ENCODE assay signal across 8 cellular contexts in the genomic region with DNA sequence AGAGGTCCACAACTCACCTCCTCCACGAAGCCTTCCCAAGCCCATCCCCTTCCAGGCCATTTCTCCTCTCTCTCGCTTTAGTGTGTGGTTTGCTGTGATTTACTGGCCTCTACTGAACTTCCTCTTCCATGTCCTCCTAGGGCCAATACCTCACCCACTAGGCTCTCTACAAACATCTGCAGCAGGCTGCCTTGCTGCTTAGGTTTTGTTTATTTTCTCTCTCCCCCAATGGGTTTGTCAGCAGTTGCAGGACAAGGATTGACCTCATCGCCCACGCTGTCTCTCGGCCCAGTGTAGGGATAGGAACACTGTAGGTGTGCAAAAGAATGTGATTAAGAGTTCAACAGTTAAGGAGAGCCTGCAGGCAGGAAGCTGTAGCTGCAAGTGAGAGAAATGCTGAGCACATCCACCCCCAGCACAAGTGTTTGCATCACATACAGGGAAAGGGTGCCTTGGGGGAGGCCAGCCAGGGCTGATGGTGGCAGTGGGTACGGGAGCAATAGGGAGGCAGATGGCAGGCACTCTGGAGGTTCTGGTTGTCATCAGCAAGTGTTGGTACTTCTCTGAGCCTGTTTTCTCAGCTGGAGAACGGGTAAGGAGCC. TPM values are rescaled to one million over a fixed set of nuclear protein-coding genes. Genes with fewer than 3 reads are reported as not detected.
A peak's percentile ranks its signal among the peaks of the same experiment; 100 is the strongest.
DNase-seq lines count a peak whose midpoint lies in the region; ATAC-seq and TF ChIP-seq lines count a peak whose summit lies in the region.

No MANE protein-coding gene starts in this region.

- no CpG with 5 or more reads among the region's 7 CpGs for WGBS in neuronal stem cell (ENCODE audit: extremely low coverage in 2 of 2, insufficient read length in 2 of 2, insufficient replicate concordance in 1 of 2), 2 donors

- no peak for TF ChIP-seq CTCF in DND-41 (IDR thresholded peaks at IDR 0.05; ENCODE audit: borderline replicate concordance, extremely low read depth, low read length, poor library complexity, severe bottlenecking)
- TF ChIP-seq CTCF in dorsolateral prefrontal cortex (IDR thresholded peaks at IDR 0.05 in 54 of 56, conservative IDR thresholded peaks at IDR 0.05 in 2 of 56; ENCODE audit: low read depth in 1 of 56, partially characterized antibody in 56 of 56), result peak in 10 of 56 donors; percentile 6 to 25 (median 16)

- H3K9me3 ChIP-seq in DND-41 (ENCODE audit: insufficient read depth, low read length, severe bottlenecking) (no peaks in the 10 kb centered on the region), NT2/D1 (ENCODE audit: insufficient read depth, low read length) (no peaks in the 10 kb centered on the region), neuronal stem cell (replicated peaks in 1 of 2; ENCODE audit: control insufficient read depth in 2 of 2, insufficient read depth in 1 of 2, low read depth in 1 of 2, low read length in 2 of 2) (no peaks in the 10 kb centered on the region)

- H3K18ac ChIP-seq in neuronal stem cell (ENCODE audit: low read length), result no peak overlapping the region

- H3K4me3 ChIP-seq in DND-41 (ENCODE audit: low read depth in 1 of 2, low read length in 2 of 2) (peak overlapping the region in 1 of 2 experiments; percentile 15; a peak in 1 of 4 replicates), NT2/D1 (ENCODE audit: insufficient read length, low read depth) (peak overlapping the region; percentile 95), dorsolateral prefrontal cortex (peak overlapping the region in 53 of 59 donors; percentile 11 to 87 (median 75)), neuronal stem cell (ENCODE audit: low read length in 2 of 2) (no peak overlapping the region)

- H3K79me1 ChIP-seq in neuronal stem cell (ENCODE audit: low read depth, low read length), result peaks cover 2% of the 10 kb centered on the region

- no peak overlapping the region for H2BK5ac ChIP-seq in neuronal stem cell (ENCODE audit: low read length)

- peak overlapping the region; percentile 87 for H3K4me2 ChIP-seq in DND-41 (ENCODE audit: insufficient read depth, low read length)
- H3K4me2 ChIP-seq in neuronal stem cell (ENCODE audit: insufficient read depth, low read length, poor library complexity, severe bottlenecking), result no peak overlapping the region

- no peak overlapping the region for H4K8ac ChIP-seq in neuronal stem cell (ENCODE audit: low read depth, low read length)

- no peak overlapping the region for H2BK120ac ChIP-seq in neuronal stem cell (ENCODE audit: low read depth, low read length)

- no peaks in the 10 kb centered on the region for H3K27me3 ChIP-seq in DND-41 (ENCODE audit: insufficient read depth, low read length, poor library complexity)
- H3K27me3 ChIP-seq in NT2/D1 (ENCODE audit: insufficient read depth, insufficient read length), result peaks cover 5% of the 10 kb centered on the region
- no peaks in the 10 kb centered on the region for H3K27me3 ChIP-seq in dorsolateral prefrontal cortex
- no peaks in the 10 kb centered on the region for H3K27me3 ChIP-seq in neuronal stem cell (ENCODE audit: control insufficient read depth in 3 of 3, insufficient read depth in 3 of 3, low read depth in 1 of 3, low read length in 3 of 3)

- no peaks in the 10 kb centered on the region; the same call in 1 of the 2 replicates for H3K79me2 ChIP-seq in DND-41 (ENCODE audit: insufficient read depth, low read length)

- no peak overlapping the region for H3K4ac ChIP-seq in neuronal stem cell (ENCODE audit: low read length)

- H2AK5ac ChIP-seq in neuronal stem cell (ENCODE audit: low read depth, low read length), result no peak overlapping the region

- intact Hi-C loops in dorsolateral prefrontal cortex (cut with DNase I), result loop anchor here (2.0 to 5.0 kb wide), 5 partner anchors 34 to 114 kb away; a partner anchor contains a TSS

- H2BK15ac ChIP-seq in neuronal stem cell (ENCODE audit: low read length), result no peak overlapping the region

- H3K27ac ChIP-seq in DND-41 (ENCODE audit: low read length) (peak overlapping the region; percentile 37), dorsolateral prefrontal cortex (peak overlapping the region in 51 of 59 donors; percentile 7 to 94 (median 83)), neuronal stem cell (replicated peaks; ENCODE audit: low read length) (no peak overlapping the region)

- H2BK12ac ChIP-seq in neuronal stem cell (ENCODE audit: low read length), result no peak overlapping the region

- no peak for ATAC-seq in DND-41 (ENCODE audit: insufficient read depth, low read depth)
- ATAC-seq in HG03045 (IDR thresholded peaks at IDR 0.05; ENCODE audit: unreplicated experiment), result no peak

- no peak overlapping the region for H4K91ac ChIP-seq in neuronal stem cell (ENCODE audit: low read depth, low read length, poor library complexity)

- peak overlapping the region; percentile 46; the same call in 1 of the 2 replicates for H3K9ac ChIP-seq in DND-41 (ENCODE audit: low read depth, low read length)
- H3K9ac ChIP-seq in NT2/D1 (ENCODE audit: insufficient read length, low read depth), result peak overlapping the region; percentile 69
- H3K9ac ChIP-seq in neuronal stem cell (ENCODE audit: low read depth, low read length, poor library complexity), result no peak overlapping the region

- H3K36me3 ChIP-seq in DND-41 (ENCODE audit: insufficient read depth, low read length) (0 out of 2 replicates have a peak, but pooled peaks cover 3% of the 10 kb centered on the region), NT2/D1 (ENCODE audit: insufficient read depth, insufficient read length, low read length) (peaks cover 13% of the 10 kb centered on the region), neuronal stem cell (replicated peaks in 1 of 2; ENCODE audit: control insufficient read depth in 2 of 2, insufficient read depth in 2 of 2, low read length in 2 of 2) (peaks cover 0 to 2% of the 10 kb centered on the region in 2 donors)

- no peaks in the 10 kb centered on the region for H4K20me1 ChIP-seq in DND-41 (ENCODE audit: insufficient read depth, low read length)

- no peak for DNase-seq in DND-41
- no peak for DNase-seq in NT2/D1 (ENCODE audit: low read depth, low spot score)
- DNase-seq in dorsolateral prefrontal cortex, result peak in 9 of 10 donors; percentile 17 to 76 (median 62)
- DNase-seq in neuronal stem cell (ENCODE audit: low spot score), result no peak
- DNase-seq in NCI-H146 (lab: John Stamatoyannopoulos, UW), result no peak
- DNase-seq in activated gamma-delta T cell (lab: John Stamatoyannopoulos, UW), result no peak
- DNase-seq in AG20443 (ENCODE audit: low spot score), result no peak

- no peak overlapping the region for H2AFZ ChIP-seq in DND-41 (ENCODE audit: low read depth, low read length)
- H2AFZ ChIP-seq in neuronal stem cell (ENCODE audit: low read length), result peak overlapping the region; percentile 99

- no peak overlapping the region for H3K23ac ChIP-seq in neuronal stem cell (ENCODE audit: low read depth, low read length, poor library complexity)

- no peak overlapping the region for H3K14ac ChIP-seq in neuronal stem cell (ENCODE audit: low read length)

- H3K4me1 ChIP-seq in DND-41 (ENCODE audit: insufficient read depth, low read length) (peaks cover 25% of the 10 kb centered on the region), NT2/D1 (ENCODE audit: insufficient read depth, insufficient read length) (peaks cover 11% of the 10 kb centered on the region), neuronal stem cell (ENCODE audit: control insufficient read depth in 2 of 2, insufficient read depth in 1 of 2, low read depth in 1 of 2, low read length in 2 of 2) (peaks cover 5 to 9% of the 10 kb centered on the region in 2 donors)

RNA-seq across cellular contexts. Expression of a gene that starts 1.4 kb away (rescaled TPM):
- total RNA-seq in dorsolateral prefrontal cortex, result 100 to 1,000 TPM in 110 of 120 experiments, 10 to 100 TPM in 10; 86.1 to 199 (median 121) TPM
- polyA plus RNA-seq in neuronal stem cell (2013, experiment 1 of 2), result 6.1 TPM
- 5.8 TPM for polyA plus RNA-seq in neuronal stem cell (2013, experiment 2 of 2)

RNA-seq across cellular contexts. Expression of a gene that starts 18.3 kb away (rescaled TPM):
- total RNA-seq in dorsolateral prefrontal cortex, result not detected
- not detected for polyA plus RNA-seq in neuronal stem cell (2013, experiment 1 of 2)
- polyA plus RNA-seq in neuronal stem cell (2013, experiment 2 of 2), result not detected

Comparison
In these comparisons a context has a peak if more than half of its experiments do, and no peak if none do; other contexts are left out.
1. DNase-seq: peak in dorsolateral prefrontal cortex (9 of 10); none in DND-41 (single experiment), NT2/D1 (single experiment), neuronal stem cell (single experiment), NCI-H146 (single experiment), activated gamma-delta T cell (single experiment) and AG20443 (single experiment).
2. H3K4me3 ChIP-seq: peak in NT2/D1 (single experiment) and dorsolateral prefrontal cortex (53 of 59); none in neuronal stem cell (0 of 2).